Comparison of ENCODE assay signal across 14 cellular contexts in the genomic region with DNA sequence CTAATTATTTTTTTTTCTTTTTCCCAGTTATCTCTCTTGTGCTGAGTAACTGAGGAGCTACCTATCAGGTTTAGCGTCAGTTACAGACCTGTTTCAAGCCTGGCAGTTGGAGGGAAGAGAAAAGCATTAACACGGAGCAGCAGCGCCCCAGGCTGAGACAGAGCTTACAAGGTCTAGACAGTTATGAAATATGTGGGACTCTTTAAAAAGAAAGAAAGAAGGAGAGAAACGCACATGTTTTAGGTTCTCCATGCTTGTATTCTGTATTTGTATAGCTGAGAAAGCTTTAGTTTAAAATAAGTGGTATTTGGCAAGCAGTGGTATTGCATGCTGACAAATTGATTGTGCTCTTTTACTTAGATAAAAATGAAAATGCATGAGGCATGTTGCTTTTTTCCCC.
A peak's percentile ranks its signal among the peaks of the same experiment; 100 is the strongest.
DNase-seq lines count a peak whose midpoint lies in the region; ATAC-seq and TF ChIP-seq lines count a peak whose summit lies in the region.
"Had no signal": no experiment of that assay in that cellular context is flagged by ENCODE, and none has a peak within 500 bp of the region (broad histone marks: within the 10 kb centered on the region; RNA-seq: fewer than 3 reads in every experiment).

No MANE protein-coding gene starts in this region.

- no peak for ATAC-seq in stimulated activated memory B cell treated with anti-CD40 and anti-IgM and Interleukin-4, amounts not matched to agents 10 μg/mL and 1 μg/mL and 100 μg/mL, for 72 hours
- no peak for ATAC-seq in activated CD8-positive, alpha-beta memory T cell treated with anti-CD3 and anti-CD28 coated beads, Interleukin-2, amount 10 ng/mL, durations not matched to agents 7 days and 5 days
- ATAC-seq in HG03520 (IDR thresholded peaks at IDR 0.05; ENCODE audit: unreplicated experiment): no peak
- ATAC-seq: activated T-helper 17 cell treated with anti-CD3 and anti-CD28 coated beads, Interleukin-2, amount 50 U/mL, for 72 hours; CD8-positive, alpha-beta T cell had no signal

- H3K27ac ChIP-seq in brain microvascular endothelial cell (no peak overlapping the region), hepatocyte (no peak overlapping the region)

- H3K27ac Mint-ChIP-seq in stimulated activated memory B cell treated with anti-CD40 and anti-IgM and Interleukin-4, amounts not matched to agents 10 μg/mL and 1 μg/mL and 100 μg/mL, for 72 hours: peak overlapping the region; percentile 18
- no peak overlapping the region for H3K27ac Mint-ChIP-seq in activated CD8-positive, alpha-beta memory T cell treated with anti-CD3 and anti-CD28 coated beads, Interleukin-2, amount 10 ng/mL, durations not matched to agents 7 days and 5 days
- H3K27ac Mint-ChIP-seq: activated T-helper 17 cell treated with anti-CD3 and anti-CD28 coated beads, Interleukin-2, amount 50 U/mL, for 72 hours; CD8-positive, alpha-beta T cell had no signal

- no peak overlapping the region for H3K4me2 ChIP-seq in hepatocyte

- H3K9me3 ChIP-seq in hepatocyte (ENCODE audit: low read depth) (no peaks in the 10 kb centered on the region), MG63 (no peaks in the 10 kb centered on the region)

- 44% methylated on average over 4 of the region's 4 CpGs for WGBS in hepatocyte (ENCODE audit: low lambda C conversion rate, missing lambda C conversion rate)

- no peak overlapping the region for H3K4me3 Mint-ChIP-seq in stimulated activated memory B cell treated with anti-CD40 and anti-IgM and Interleukin-4, amounts not matched to agents 10 μg/mL and 1 μg/mL and 100 μg/mL, for 72 hours
- H3K4me3 Mint-ChIP-seq in activated CD8-positive, alpha-beta memory T cell treated with anti-CD3 and anti-CD28 coated beads, Interleukin-2, amount 10 ng/mL, durations not matched to agents 7 days and 5 days: no peak overlapping the region
- H3K4me3 Mint-ChIP-seq: activated T-helper 17 cell treated with anti-CD3 and anti-CD28 coated beads, Interleukin-2, amount 50 U/mL, for 72 hours; CD8-positive, alpha-beta T cell had no signal

- CTCF ChIA-PET in activated CD8-positive, alpha-beta memory T cell treated with anti-CD3 and anti-CD28 coated beads, Interleukin-2, amount 10 ng/mL, durations not matched to agents 7 days and 5 days (lab: Charles Lee): interaction anchor here (1.8 kb wide), 1 partner anchor 166 kb away, joined by 5 read pairs; no protein-coding TSS in a partner anchor

- H3K36me3 ChIP-seq in brain microvascular endothelial cell (replicated peaks) (no peaks in the 10 kb centered on the region), hepatocyte (replicated peaks; ENCODE audit: insufficient read depth, low read depth) (no peaks in the 10 kb centered on the region), MG63 (no peaks in the 10 kb centered on the region)

- H3K36me3 Mint-ChIP-seq in stimulated activated memory B cell treated with anti-CD40 and anti-IgM and Interleukin-4, amounts not matched to agents 10 μg/mL and 1 μg/mL and 100 μg/mL, for 72 hours: peaks cover 12% of the 10 kb centered on the region
- H3K36me3 Mint-ChIP-seq in activated CD8-positive, alpha-beta memory T cell treated with anti-CD3 and anti-CD28 coated beads, Interleukin-2, amount 10 ng/mL, durations not matched to agents 7 days and 5 days: peaks cover 4% of the 10 kb centered on the region

- H3K9me2 ChIP-seq in hepatocyte (replicated peaks; ENCODE audit: insufficient read depth): no peaks in the 10 kb centered on the region

- in situ Hi-C loops in brain microvascular endothelial cell (cut with HindIII; ENCODE audit: low pct_ligation_motif_present, low sequenced_read_pairs): no loop called here

- DNase-seq in NCI-H69 (lab: John Stamatoyannopoulos, UW) (peak; percentile 8), brain microvascular endothelial cell (no peak), hepatocyte (ENCODE audit: low spot score) (peak; percentile 44), MG63 (no peak)
- DNase-seq in effector CD4-positive, alpha-beta T cell: no peak
- no peak for DNase-seq in activated CD8-positive, alpha-beta memory T cell treated with anti-CD3 and anti-CD28 coated beads, Interleukin-2, amount 10 ng/mL, durations not matched to agents 7 days and 5 days
- DNase-seq: CD8-positive, alpha-beta T cell; GF-D8; NCI-H2171; stimulated activated CD4-positive, alpha-beta T cell treated with anti-CD3 and anti-CD28 coated beads, Interleukin-1b, Interleukin-23, amount 100 ng/mL, for 48 hours; stimulated activated CD8-positive, alpha-beta memory T cell treated with anti-CD3 and anti-CD28 coated beads, Interleukin-4, amount 100 ng/mL, for 48 hours had no signal

- H3K79me2 ChIP-seq in hepatocyte: peaks cover 8% of the 10 kb centered on the region

- TF ChIP-seq CTCF in brain microvascular endothelial cell (IDR thresholded peaks at IDR 0.05; ENCODE audit: low read depth, low read length, missing control alignments) (peak; percentile 36), hepatocyte (IDR thresholded peaks at IDR 0.05; ENCODE audit: poor library complexity) (peak; percentile 23)

- H3K4me1 Mint-ChIP-seq in stimulated activated memory B cell treated with anti-CD40 and anti-IgM and Interleukin-4, amounts not matched to agents 10 μg/mL and 1 μg/mL and 100 μg/mL, for 72 hours: peaks cover 36% of the 10 kb centered on the region
- peaks cover 15% of the 10 kb centered on the region for H3K4me1 Mint-ChIP-seq in activated CD8-positive, alpha-beta memory T cell treated with anti-CD3 and anti-CD28 coated beads, Interleukin-2, amount 10 ng/mL, durations not matched to agents 7 days and 5 days

- H3K4me3 ChIP-seq in brain microvascular endothelial cell (ENCODE audit: low read depth, low read length): no peak overlapping the region
- H3K4me3 ChIP-seq in hepatocyte: no peak overlapping the region
- no peak overlapping the region for H3K4me3 ChIP-seq in MG63

- H4K20me1 ChIP-seq in hepatocyte (ENCODE audit: insufficient read depth, poor library complexity, severe bottlenecking): no peaks in the 10 kb centered on the region

- no peak overlapping the region for H2AFZ ChIP-seq in hepatocyte

- H3K27me3 Mint-ChIP-seq in stimulated activated memory B cell treated with anti-CD40 and anti-IgM and Interleukin-4, amounts not matched to agents 10 μg/mL and 1 μg/mL and 100 μg/mL, for 72 hours: no peaks in the 10 kb centered on the region
- no peaks in the 10 kb centered on the region for H3K27me3 Mint-ChIP-seq in activated CD8-positive, alpha-beta memory T cell treated with anti-CD3 and anti-CD28 coated beads, Interleukin-2, amount 10 ng/mL, durations not matched to agents 7 days and 5 days
- H3K27me3 Mint-ChIP-seq: activated T-helper 17 cell treated with anti-CD3 and anti-CD28 coated beads, Interleukin-2, amount 50 U/mL, for 72 hours had no signal

- peaks cover 25% of the 10 kb centered on the region for H3K4me1 ChIP-seq in hepatocyte (ENCODE audit: insufficient read depth)

- H3K27me3 ChIP-seq in brain microvascular endothelial cell (replicated peaks) (no peaks in the 10 kb centered on the region), hepatocyte (no peaks in the 10 kb centered on the region), MG63 (no peaks in the 10 kb centered on the region)

- peaks cover 4% of the 10 kb centered on the region for H3K9me3 Mint-ChIP-seq in stimulated activated memory B cell treated with anti-CD40 and anti-IgM and Interleukin-4, amounts not matched to agents 10 μg/mL and 1 μg/mL and 100 μg/mL, for 72 hours
- H3K9me3 Mint-ChIP-seq in activated CD8-positive, alpha-beta memory T cell treated with anti-CD3 and anti-CD28 coated beads, Interleukin-2, amount 10 ng/mL, durations not matched to agents 7 days and 5 days (ENCODE audit: low read depth): peaks cover 3% of the 10 kb centered on the region
- H3K9me3 Mint-ChIP-seq: CD8-positive, alpha-beta T cell had no signal

Comparison
In these comparisons a context has a peak if more than half of its experiments do, and no peak if none do; other contexts are left out.
1. DNase-seq: peak in NCI-H69 (single experiment) and hepatocyte (single experiment); none in brain microvascular endothelial cell (single experiment), effector CD4-positive, alpha-beta T cell (single experiment), MG63 (single experiment) and activated CD8-positive, alpha-beta memory T cell treated with anti-CD3 and anti-CD28 coated beads, Interleukin-2, amount 10 ng/mL, durations not matched to agents 7 days and 5 days (single experiment).